ENCODE assay signal across 1 cellular context in the genomic region with DNA sequence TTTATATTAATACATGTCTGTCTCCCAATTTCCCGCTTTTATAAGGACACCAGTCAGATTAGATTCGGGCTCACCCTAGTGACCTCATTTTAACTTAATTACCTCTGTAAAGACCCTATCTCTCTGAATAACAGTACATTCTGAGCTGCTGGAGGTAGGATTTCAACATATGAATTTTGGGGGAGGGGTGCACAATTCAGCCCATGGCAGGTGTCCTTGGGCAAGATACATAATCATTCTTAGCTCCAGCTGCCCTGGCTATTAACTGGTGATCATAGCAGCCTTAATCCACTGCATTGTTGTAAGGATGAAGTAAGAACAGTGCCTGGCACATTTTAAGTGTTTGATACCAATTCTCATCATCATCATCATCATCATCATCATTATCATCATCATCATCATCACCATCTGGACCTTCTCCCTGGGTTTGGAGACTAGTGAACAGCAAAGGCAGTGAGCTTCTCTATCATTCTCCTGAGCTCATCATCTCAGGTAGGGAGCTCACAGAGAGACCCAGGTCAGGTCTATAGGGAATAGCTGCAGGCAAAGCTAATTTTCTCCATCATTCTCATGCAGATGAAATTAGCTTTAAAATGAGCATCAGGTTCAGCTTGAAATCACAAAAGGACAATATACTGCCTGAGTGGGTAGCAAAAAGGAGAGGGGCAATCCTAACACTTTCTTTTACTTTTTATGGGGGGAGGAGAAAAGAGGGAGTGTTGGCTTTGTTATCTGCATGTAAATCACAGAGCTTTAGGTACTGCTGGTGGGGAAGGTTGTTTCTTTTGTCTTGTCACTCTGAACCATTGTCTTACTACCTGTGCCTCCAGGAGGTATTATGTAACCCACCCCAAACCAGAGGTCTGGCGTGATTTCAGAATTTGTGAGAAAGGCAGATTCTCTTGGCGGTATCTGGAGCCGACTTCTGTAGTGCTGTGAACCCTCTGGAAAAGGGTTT.
TF ChIP-seq lines count a peak whose summit lies in the region.

No MANE protein-coding gene starts in this region.

TF ChIP-seq in WTC11, 78 proteins besides CTCF, POLR2A, EP300 and RAD21 (continued from another document):
- TF ChIP-seq, protein P1, sequence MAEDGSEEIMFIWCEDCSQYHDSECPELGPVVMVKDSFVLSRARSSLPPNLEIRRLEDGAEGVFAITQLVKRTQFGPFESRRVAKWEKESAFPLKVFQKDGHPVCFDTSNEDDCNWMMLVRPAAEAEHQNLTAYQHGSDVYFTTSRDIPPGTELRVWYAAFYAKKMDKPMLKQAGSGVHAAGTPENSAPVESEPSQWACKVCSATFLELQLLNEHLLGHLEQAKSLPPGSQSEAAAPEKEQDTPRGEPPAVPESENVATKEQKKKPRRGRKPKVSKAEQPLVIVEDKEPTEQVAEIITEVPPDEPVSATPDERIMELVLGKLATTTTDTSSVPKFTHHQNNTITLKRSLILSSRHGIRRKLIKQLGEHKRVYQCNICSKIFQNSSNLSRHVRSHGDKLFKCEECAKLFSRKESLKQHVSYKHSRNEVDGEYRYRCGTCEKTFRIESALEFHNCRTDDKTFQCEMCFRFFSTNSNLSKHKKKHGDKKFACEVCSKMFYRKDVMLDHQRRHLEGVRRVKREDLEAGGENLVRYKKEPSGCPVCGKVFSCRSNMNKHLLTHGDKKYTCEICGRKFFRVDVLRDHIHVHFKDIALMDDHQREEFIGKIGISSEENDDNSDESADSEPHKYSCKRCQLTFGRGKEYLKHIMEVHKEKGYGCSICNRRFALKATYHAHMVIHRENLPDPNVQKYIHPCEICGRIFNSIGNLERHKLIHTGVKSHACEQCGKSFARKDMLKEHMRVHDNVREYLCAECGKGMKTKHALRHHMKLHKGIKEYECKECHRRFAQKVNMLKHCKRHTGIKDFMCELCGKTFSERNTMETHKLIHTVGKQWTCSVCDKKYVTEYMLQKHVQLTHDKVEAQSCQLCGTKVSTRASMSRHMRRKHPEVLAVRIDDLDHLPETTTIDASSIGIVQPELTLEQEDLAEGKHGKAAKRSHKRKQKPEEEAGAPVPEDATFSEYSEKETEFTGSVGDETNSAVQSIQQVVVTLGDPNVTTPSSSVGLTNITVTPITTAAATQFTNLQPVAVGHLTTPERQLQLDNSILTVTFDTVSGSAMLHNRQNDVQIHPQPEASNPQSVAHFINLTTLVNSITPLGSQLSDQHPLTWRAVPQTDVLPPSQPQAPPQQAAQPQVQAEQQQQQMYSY (CRISPR knock-in tag; IDR thresholded peaks at IDR 0.05) = no peak
- no peak for TF ChIP-seq CREM (CRISPR knock-in tag; IDR thresholded peaks at IDR 0.05)
- no peak for TF ChIP-seq GTF2I (CRISPR knock-in tag; conservative IDR thresholded peaks at IDR 0.05)
- TF ChIP-seq, protein P2, sequence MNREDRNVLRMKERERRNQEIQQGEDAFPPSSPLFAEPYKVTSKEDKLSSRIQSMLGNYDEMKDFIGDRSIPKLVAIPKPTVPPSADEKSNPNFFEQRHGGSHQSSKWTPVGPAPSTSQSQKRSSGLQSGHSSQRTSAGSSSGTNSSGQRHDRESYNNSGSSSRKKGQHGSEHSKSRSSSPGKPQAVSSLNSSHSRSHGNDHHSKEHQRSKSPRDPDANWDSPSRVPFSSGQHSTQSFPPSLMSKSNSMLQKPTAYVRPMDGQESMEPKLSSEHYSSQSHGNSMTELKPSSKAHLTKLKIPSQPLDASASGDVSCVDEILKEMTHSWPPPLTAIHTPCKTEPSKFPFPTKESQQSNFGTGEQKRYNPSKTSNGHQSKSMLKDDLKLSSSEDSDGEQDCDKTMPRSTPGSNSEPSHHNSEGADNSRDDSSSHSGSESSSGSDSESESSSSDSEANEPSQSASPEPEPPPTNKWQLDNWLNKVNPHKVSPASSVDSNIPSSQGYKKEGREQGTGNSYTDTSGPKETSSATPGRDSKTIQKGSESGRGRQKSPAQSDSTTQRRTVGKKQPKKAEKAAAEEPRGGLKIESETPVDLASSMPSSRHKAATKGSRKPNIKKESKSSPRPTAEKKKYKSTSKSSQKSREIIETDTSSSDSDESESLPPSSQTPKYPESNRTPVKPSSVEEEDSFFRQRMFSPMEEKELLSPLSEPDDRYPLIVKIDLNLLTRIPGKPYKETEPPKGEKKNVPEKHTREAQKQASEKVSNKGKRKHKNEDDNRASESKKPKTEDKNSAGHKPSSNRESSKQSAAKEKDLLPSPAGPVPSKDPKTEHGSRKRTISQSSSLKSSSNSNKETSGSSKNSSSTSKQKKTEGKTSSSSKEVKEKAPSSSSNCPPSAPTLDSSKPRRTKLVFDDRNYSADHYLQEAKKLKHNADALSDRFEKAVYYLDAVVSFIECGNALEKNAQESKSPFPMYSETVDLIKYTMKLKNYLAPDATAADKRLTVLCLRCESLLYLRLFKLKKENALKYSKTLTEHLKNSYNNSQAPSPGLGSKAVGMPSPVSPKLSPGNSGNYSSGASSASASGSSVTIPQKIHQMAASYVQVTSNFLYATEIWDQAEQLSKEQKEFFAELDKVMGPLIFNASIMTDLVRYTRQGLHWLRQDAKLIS (CRISPR knock-in tag; IDR thresholded peaks at IDR 0.05; ENCODE audit: borderline replicate concordance) = no peak
- TF ChIP-seq NFE2L1 (CRISPR knock-in tag; IDR thresholded peaks at IDR 0.05) = no peak
- TF ChIP-seq NR3C1 (CRISPR knock-in tag; conservative IDR thresholded peaks at IDR 0.05; ENCODE audit: low read depth) = no peak
- TF ChIP-seq, protein P3, sequence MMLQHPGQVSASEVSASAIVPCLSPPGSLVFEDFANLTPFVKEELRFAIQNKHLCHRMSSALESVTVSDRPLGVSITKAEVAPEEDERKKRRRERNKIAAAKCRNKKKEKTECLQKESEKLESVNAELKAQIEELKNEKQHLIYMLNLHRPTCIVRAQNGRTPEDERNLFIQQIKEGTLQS (CRISPR knock-in tag; conservative IDR thresholded peaks at IDR 0.05) = no peak
- TF ChIP-seq SP1 (CRISPR knock-in tag; conservative IDR thresholded peaks at IDR 0.05) = no peak
- no peak for TF ChIP-seq NR1H2 (CRISPR knock-in tag; IDR thresholded peaks at IDR 0.05)
